ENCODE assay signal across 8 cellular contexts in the genomic region with DNA sequence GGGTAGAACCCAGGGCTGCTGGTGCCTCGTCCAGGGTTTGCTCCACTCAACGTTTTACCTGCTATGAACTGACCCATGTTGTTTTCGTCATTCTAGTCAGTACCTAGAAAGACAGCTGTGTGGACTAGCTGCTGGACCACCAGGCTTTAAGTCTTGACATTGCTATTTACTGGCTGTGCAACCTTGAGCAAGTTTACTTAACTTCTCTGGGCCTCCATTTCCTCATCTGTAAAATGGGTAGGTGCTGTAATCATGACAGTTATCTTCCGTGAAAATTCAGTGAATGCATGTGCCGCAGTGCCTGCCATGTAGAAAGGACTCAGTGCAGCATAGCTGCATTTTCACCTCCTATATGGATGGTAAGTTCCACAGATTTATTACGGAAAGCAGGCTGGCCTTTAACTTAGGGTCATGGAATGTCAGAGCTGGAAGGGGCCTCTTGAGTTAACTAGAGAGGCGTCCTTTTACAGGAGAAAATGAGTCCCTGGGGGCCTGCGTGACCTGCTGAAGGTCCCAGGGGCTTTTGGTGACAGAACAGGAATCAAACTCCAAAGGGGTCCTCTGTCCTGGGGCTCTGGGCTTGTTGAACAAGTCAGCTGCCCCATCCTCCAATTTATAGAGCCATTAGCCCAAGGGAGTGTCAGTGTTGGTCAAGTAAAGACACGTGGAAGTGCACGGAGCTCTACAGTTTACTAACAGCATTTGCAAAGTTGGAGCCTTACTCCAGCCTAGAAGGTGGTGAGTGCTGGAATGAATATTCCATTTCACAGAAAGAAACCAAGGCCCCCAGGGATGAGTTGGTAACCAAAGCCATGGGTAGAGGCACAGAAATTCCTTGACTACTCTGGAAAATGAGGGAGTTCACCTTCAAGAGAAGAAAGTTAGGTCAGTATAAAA. TPM values are rescaled to one million over a fixed set of nuclear protein-coding genes. Genes with fewer than 3 reads are reported as not detected.
A peak's percentile ranks its signal among the peaks of the same experiment; 100 is the strongest.
DNase-seq lines count a peak whose midpoint lies in the region; ATAC-seq, FAIRE-seq and TF ChIP-seq lines count a peak whose summit lies in the region.

No MANE protein-coding gene starts in this region.

- H3F3A ChIP-seq in smooth muscle cell (ENCODE audit: low read depth), result peaks cover 56% of the 10 kb centered on the region

- H3K79me2 ChIP-seq in smooth muscle cell (ENCODE audit: low read depth), result peaks cover 10% of the 10 kb centered on the region

- DNase-seq in HEK293T (ENCODE audit: extremely low spot score), result no peak
- no peak for DNase-seq in activated T-helper 2 cell treated with anti-CD3 and anti-CD28 coated beads, Interferon-gamma antibody, Interleukin-2, Interleukin-4, amounts not matched to agents 10 μg/mL and 5 μg/mL and 100 μg/mL, durations not matched to agents 14 hours and 24 hours and 36 hours (ENCODE audit: low spot score)
- DNase-seq in kidney, result peak; percentile 37
- DNase-seq in smooth muscle cell (lab: John Stamatoyannopoulos, UW; ENCODE audit: unreplicated experiment), result no peak
- no peak for DNase-seq in NCI-H446 treated with DMSO at 0.1 percent for 48 hours (lab: John Stamatoyannopoulos, UW)

- H3K9ac ChIP-seq in kidney (ENCODE audit: low read length in 2 of 2) (peak overlapping the region; percentile 1 to 68), smooth muscle cell (ENCODE audit: low read depth) (peak overlapping the region; percentile 82)

- H3K36me3 ChIP-seq in kidney (ENCODE audit: control insufficient read depth in 1 of 2, insufficient read depth in 2 of 2, low read length in 2 of 2) (no peaks in the 10 kb centered on the region), smooth muscle cell (ENCODE audit: low read depth) (no peaks in the 10 kb centered on the region)

- intact Hi-C loops in activated T-helper 2 cell treated with anti-CD3 and anti-CD28 coated beads, Interferon-gamma antibody, Interleukin-2, Interleukin-4, amounts not matched to agents 10 μg/mL and 5 μg/mL and 100 μg/mL, durations not matched to agents 14 hours and 24 hours and 36 hours (cut with micrococcal nuclease), result no loop called here
- intact Hi-C loops in kidney (cut with DNase I), result no loop called here

- POLR2A ChIA-PET in HEK293T (lab: Yijun Ruan, JAX), result interaction anchor here (0.6 to 29.4 kb wide), 7 partner anchors 12 to 372 kb away, joined by 3 to 1783 read pairs (median 6); partner anchors contain the start of genes MALAT1 and NEAT1

- no peak overlapping the region for H2AFZ ChIP-seq in smooth muscle cell (ENCODE audit: low read depth)

- H3K27ac ChIP-seq in kidney (ENCODE audit: low read depth in 2 of 2, low read length in 2 of 2) (peak overlapping the region; percentile 85 to 92), smooth muscle cell (ENCODE audit: low read depth) (peak overlapping the region; percentile 98)

- CTCF ChIA-PET in HEK293T (lab: Yijun Ruan, JAX), result interaction anchor here (1.3 to 3.2 kb wide), 3 partner anchors 7 to 15 kb away, joined by 3 to 13 read pairs (median 5); no protein-coding TSS in a partner anchor

- 71% methylated on average over 10 of the region's 10 CpGs for WGBS in smooth muscle cell (ENCODE audit: low lambda C conversion rate)

- H3K4me1 ChIP-seq in kidney (ENCODE audit: control insufficient read depth in 1 of 2, insufficient read depth in 1 of 2, low read depth in 1 of 2, low read length in 2 of 2) (peaks cover 51 to 52% of the 10 kb centered on the region in 2 donors), smooth muscle cell (ENCODE audit: low read depth) (peaks cover 62% of the 10 kb centered on the region)

- no peaks in the 10 kb centered on the region for H3K9me3 ChIP-seq in kidney (ENCODE audit: control insufficient read depth in 1 of 2, low read length in 2 of 2)
- no peaks in the 10 kb centered on the region for H3K9me3 ChIP-seq in smooth muscle cell (replicated peaks; ENCODE audit: low read depth)

- H4K20me1 ChIP-seq in smooth muscle cell (ENCODE audit: low read depth), result no peaks in the 10 kb centered on the region

- H3K4me1 Mint-ChIP-seq in activated T-helper 2 cell treated with anti-CD3 and anti-CD28 coated beads, Interferon-gamma antibody, Interleukin-2, Interleukin-4, amounts not matched to agents 10 μg/mL and 5 μg/mL and 100 μg/mL, durations not matched to agents 14 hours and 24 hours and 36 hours (ENCODE audit: low read depth), result peaks cover 30% of the 10 kb centered on the region

- peak overlapping the region; percentile 53 for H3K4me2 ChIP-seq in smooth muscle cell

- no peaks in the 10 kb centered on the region for H3K27me3 ChIP-seq in smooth muscle cell (ENCODE audit: low read depth)

- no peak for FAIRE-seq in kidney (lab: Jason Lieb, UNC)

- peak overlapping the region in 1 of 2 donors; percentile 19 for H3K4me3 ChIP-seq in kidney (ENCODE audit: low read length in 2 of 2)
- no peak overlapping the region for H3K4me3 ChIP-seq in smooth muscle cell

- H3K27ac Mint-ChIP-seq in activated T-helper 2 cell treated with anti-CD3 and anti-CD28 coated beads, Interferon-gamma antibody, Interleukin-2, Interleukin-4, amounts not matched to agents 10 μg/mL and 5 μg/mL and 100 μg/mL, durations not matched to agents 14 hours and 24 hours and 36 hours, result peak overlapping the region; percentile 55

- TF ChIP-seq CTCF in kidney (IDR thresholded peaks at IDR 0.05; ENCODE audit: borderline replicate concordance, extremely low read depth, insufficient read depth) (no peak), smooth muscle cell (IDR thresholded peaks at IDR 0.05; ENCODE audit: borderline replicate concordance, insufficient read depth, poor library complexity, severe bottlenecking) (no peak)

- H3K27me3 Mint-ChIP-seq in activated T-helper 2 cell treated with anti-CD3 and anti-CD28 coated beads, Interferon-gamma antibody, Interleukin-2, Interleukin-4, amounts not matched to agents 10 μg/mL and 5 μg/mL and 100 μg/mL, durations not matched to agents 14 hours and 24 hours and 36 hours (ENCODE audit: low read depth), result no peaks in the 10 kb centered on the region

- no peaks in the 10 kb centered on the region for H3K36me3 Mint-ChIP-seq in activated T-helper 2 cell treated with anti-CD3 and anti-CD28 coated beads, Interferon-gamma antibody, Interleukin-2, Interleukin-4, amounts not matched to agents 10 μg/mL and 5 μg/mL and 100 μg/mL, durations not matched to agents 14 hours and 24 hours and 36 hours (ENCODE audit: low read depth)

- no peaks in the 10 kb centered on the region for H3K9me3 Mint-ChIP-seq in activated T-helper 2 cell treated with anti-CD3 and anti-CD28 coated beads, Interferon-gamma antibody, Interleukin-2, Interleukin-4, amounts not matched to agents 10 μg/mL and 5 μg/mL and 100 μg/mL, durations not matched to agents 14 hours and 24 hours and 36 hours

- ATAC-seq in GM21576 (IDR thresholded peaks at IDR 0.05; ENCODE audit: unreplicated experiment), result no peak
- ATAC-seq in GM21447 (IDR thresholded peaks at IDR 0.05; ENCODE audit: unreplicated experiment), result no peak
- ATAC-seq in GM21367 (IDR thresholded peaks at IDR 0.05; ENCODE audit: unreplicated experiment), result no peak

- no peak overlapping the region for H3K4me3 Mint-ChIP-seq in activated T-helper 2 cell treated with anti-CD3 and anti-CD28 coated beads, Interferon-gamma antibody, Interleukin-2, Interleukin-4, amounts not matched to agents 10 μg/mL and 5 μg/mL and 100 μg/mL, durations not matched to agents 14 hours and 24 hours and 36 hours (ENCODE audit: low read depth)

TF ChIP-seq in HEK293T, 16 proteins besides CTCF, POLR2A, EP300 and RAD21:
- TF ChIP-seq FOXM1 (IDR thresholded peaks at IDR 0.05; ENCODE audit: borderline replicate concordance), result no peak
- no peak for TF ChIP-seq NFRKB (IDR thresholded peaks at IDR 0.05)
- TF ChIP-seq L3MBTL2 (conservative IDR thresholded peaks at IDR 0.05), result 0 out of 2 replicates have a peak, but pooled peaks have one; percentile 11
- TF ChIP-seq FOXA1 (IDR thresholded peaks at IDR 0.05), result no peak
- no peak for TF ChIP-seq SUZ12 (IDR thresholded peaks at IDR 0.05)

RNA-seq across cellular contexts. Expression of gene MALAT1, which starts 12.0 kb away (rescaled TPM):
- total RNA-seq in activated T-helper 2 cell treated with anti-CD3 and anti-CD28 coated beads, Interferon-gamma antibody, Interleukin-2, Interleukin-4, amounts not matched to agents 10 μg/mL and 5 μg/mL and 100 μg/mL, durations not matched to agents 14 hours and 24 hours and 36 hours, result 4,338 and 4,347 TPM in 2 replicates
- total RNA-seq in kidney (15,262 TPM), smooth muscle cell (7,019 and 7,386 TPM in 2 replicates)
- polyA plus RNA-seq in kidney (ENCODE audit: insufficient read depth, low read depth, low replicate concordance) (219 TPM), smooth muscle cell (6,158 and 16,096 TPM in 2 replicates)

RNA-seq across cellular contexts. Expression of gene SCYL1, which starts 38.1 kb away (rescaled TPM):
- 94.4 and 95.8 TPM in 2 replicates for total RNA-seq in activated T-helper 2 cell treated with anti-CD3 and anti-CD28 coated beads, Interferon-gamma antibody, Interleukin-2, Interleukin-4, amounts not matched to agents 10 μg/mL and 5 μg/mL and 100 μg/mL, durations not matched to agents 14 hours and 24 hours and 36 hours
- total RNA-seq in kidney, result 72.2 TPM
- polyA plus RNA-seq in kidney (ENCODE audit: insufficient read depth, low read depth, low replicate concordance), result 78.9 TPM
- total RNA-seq in smooth muscle cell, result 66.6 and 90.8 TPM in 2 replicates
- 108 and 123 TPM in 2 replicates for polyA plus RNA-seq in smooth muscle cell
